Comparison of ENCODE assay signal across 18 cellular contexts in genomic region chr10:117001144-117001543, GRCh38. TPM values are rescaled to one million over a fixed set of nuclear protein-coding genes. Genes with fewer than 3 reads are reported as not detected.
"Had no signal": no experiment of that assay in that cellular context is flagged by ENCODE, and none has a peak within 500 bp of the region (broad histone marks: within the 10 kb centered on the region; RNA-seq: fewer than 3 reads in every experiment).

No MANE protein-coding gene starts in this region.

- H2AFZ ChIP-seq: hepatocyte had no signal

- H3K27ac ChIP-seq: ascending aorta, hepatocyte, lower lobe of right lung, neutrophil, spleen, tibial artery had no signal

- H3K27ac Mint-ChIP-seq: activated B cell treated with CpG ODN at 0.5 μM for 24 hours; activated CD4-positive, alpha-beta memory T cell treated with anti-CD3 and anti-CD28 coated beads for 36 hours; activated T-helper 17 cell treated with anti-CD3 and anti-CD28 coated beads, Interleukin-2, amount 50 U/mL, for 72 hours; effector memory CD8-positive, alpha-beta T cell; mesothelial cell of epicardium; natural killer cell treated with Interleukin-12 subunit alpha and Interleukin-12 subunit beta and Interleukin-15 and Interleukin-18, amount 100 ng/mL, for 72 hours; T-helper 2 cell treated with Interferon-gamma antibody and Interleukin-4, amounts not matched to agents 5 μg/mL and 100 μg/mL, for 36 hours had no signal

- H3K9me3 Mint-ChIP-seq: activated B cell treated with CpG ODN at 0.5 μM for 24 hours; activated CD4-positive, alpha-beta memory T cell treated with anti-CD3 and anti-CD28 coated beads for 36 hours; effector memory CD8-positive, alpha-beta T cell; mesothelial cell of epicardium; natural killer cell treated with Interleukin-12 subunit alpha and Interleukin-12 subunit beta and Interleukin-15 and Interleukin-18, amount 100 ng/mL, for 72 hours; T-helper 2 cell treated with Interferon-gamma antibody and Interleukin-4, amounts not matched to agents 5 μg/mL and 100 μg/mL, for 36 hours had no signal

- ATAC-seq: activated T-helper 17 cell treated with anti-CD3 and anti-CD28 coated beads, Interleukin-2, amount 50 U/mL, for 72 hours; effector memory CD8-positive, alpha-beta T cell; lower lobe of right lung; natural killer cell treated with Interleukin-12 subunit alpha and Interleukin-12 subunit beta and Interleukin-15 and Interleukin-18, amount 100 ng/mL, for 72 hours had no signal

- H3K36me3 Mint-ChIP-seq: activated CD4-positive, alpha-beta memory T cell treated with anti-CD3 and anti-CD28 coated beads for 36 hours; natural killer cell treated with Interleukin-12 subunit alpha and Interleukin-12 subunit beta and Interleukin-15 and Interleukin-18, amount 100 ng/mL, for 72 hours had no signal

- H3K36me3 ChIP-seq: ascending aorta, lower lobe of right lung, neutrophil, spleen, tibial artery had no signal

- H3K4me3 ChIP-seq: ascending aorta, hepatocyte, lower lobe of right lung, spleen, tibial artery had no signal

- H3K9me3 ChIP-seq: ascending aorta, lower lobe of right lung, neutrophil, spleen, tibial artery had no signal

- DNase-seq: activated B cell treated with CpG ODN at 0.5 μM for 24 hours; activated CD4-positive, alpha-beta memory T cell treated with anti-CD3 and anti-CD28 coated beads for 36 hours; activated CD4-positive, alpha-beta T cell treated with anti-CD3 and anti-CD28 coated beads for 4 hours; activated naive CD4-positive, alpha-beta T cell; effector memory CD8-positive, alpha-beta T cell; islet precursor cell; lower lobe of right lung; retina; spleen; stimulated activated naive CD4-positive, alpha-beta T cell; tibial artery had no signal

- H3K4me1 Mint-ChIP-seq: activated T-helper 17 cell treated with anti-CD3 and anti-CD28 coated beads, Interleukin-2, amount 50 U/mL, for 72 hours had no signal

- H3K4me3 Mint-ChIP-seq: activated B cell treated with CpG ODN at 0.5 μM for 24 hours; activated CD4-positive, alpha-beta memory T cell treated with anti-CD3 and anti-CD28 coated beads for 36 hours; activated T-helper 17 cell treated with anti-CD3 and anti-CD28 coated beads, Interleukin-2, amount 50 U/mL, for 72 hours; effector memory CD8-positive, alpha-beta T cell; mesothelial cell of epicardium; natural killer cell treated with Interleukin-12 subunit alpha and Interleukin-12 subunit beta and Interleukin-15 and Interleukin-18, amount 100 ng/mL, for 72 hours; T-helper 2 cell treated with Interferon-gamma antibody and Interleukin-4, amounts not matched to agents 5 μg/mL and 100 μg/mL, for 36 hours had no signal

- H3K4me2 ChIP-seq: hepatocyte had no signal

- H3K27me3 ChIP-seq: ascending aorta, hepatocyte, tibial artery had no signal

RNA-seq across cellular contexts. Expression of gene SHTN1, which starts 3.8 kb away (rescaled TPM):
- total RNA-seq: activated B cell treated with CpG ODN at 0.5 μM for 24 hours; natural killer cell treated with Interleukin-12 subunit alpha and Interleukin-12 subunit beta and Interleukin-15 and Interleukin-18, amount 100 ng/mL, for 72 hours had no signal
